8 cellular contexts compared by ENCODE assay signal in the genomic region with DNA sequence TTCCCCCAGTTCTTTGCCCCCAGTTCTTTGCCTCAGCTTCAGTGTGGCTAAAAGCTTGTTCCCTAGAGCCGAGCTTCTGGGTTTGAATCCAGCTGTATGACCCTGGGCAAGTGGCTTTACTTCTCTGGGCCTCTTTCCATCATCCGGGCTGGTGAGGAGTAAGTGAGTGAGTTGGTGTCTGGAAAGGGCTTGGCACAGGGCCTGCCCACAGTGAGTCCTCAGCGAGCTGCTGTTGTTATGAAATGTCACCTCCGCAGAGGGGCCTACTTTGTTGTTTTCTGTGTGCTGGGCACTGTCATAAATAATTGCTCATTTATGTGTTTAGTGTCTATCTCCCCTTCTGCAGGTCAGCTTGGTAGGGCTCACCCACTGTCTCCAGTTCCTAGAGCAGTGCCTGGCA. TPM values are rescaled to one million over a fixed set of nuclear protein-coding genes. Genes with fewer than 3 reads are reported as not detected.
DNase-seq lines count a peak whose midpoint lies in the region; ATAC-seq and TF ChIP-seq lines count a peak whose summit lies in the region.

No MANE protein-coding gene starts in this region.

- H2BK5ac ChIP-seq in neuronal stem cell (ENCODE audit: low read length): no peak overlapping the region

- DNase-seq in EL (peak; percentile 59), MV-4-11 (lab: John Stamatoyannopoulos, UW) (peak; percentile 34), cardiac fibroblast (ENCODE audit: low read depth in 2 of 2) (peak; percentile 61 to 69), neuronal stem cell (ENCODE audit: low spot score) (no peak), RKO (ENCODE audit: low spot score) (no peak)

- no peak overlapping the region for H2BK12ac ChIP-seq in neuronal stem cell (ENCODE audit: low read length)

- H2AFZ ChIP-seq in neuronal stem cell (ENCODE audit: low read length): no peak overlapping the region

- H3K9me3 ChIP-seq in neuronal stem cell (replicated peaks in 1 of 2; ENCODE audit: control insufficient read depth in 2 of 2, insufficient read depth in 1 of 2, low read depth in 1 of 2, low read length in 2 of 2): no peaks in the 10 kb centered on the region

- H3K36me3 ChIP-seq in neuronal stem cell (replicated peaks in 1 of 2; ENCODE audit: control insufficient read depth in 2 of 2, insufficient read depth in 2 of 2, low read length in 2 of 2): no peaks in the 10 kb centered on the region

- no peak for ATAC-seq in GM21447 (IDR thresholded peaks at IDR 0.05; ENCODE audit: unreplicated experiment)
- no peak for ATAC-seq in GM19467 (IDR thresholded peaks at IDR 0.05; ENCODE audit: unreplicated experiment)
- no peak for ATAC-seq in HG03025 (IDR thresholded peaks at IDR 0.05; ENCODE audit: low FRiP score, unreplicated experiment)

- H3K27ac ChIP-seq in neuronal stem cell (replicated peaks; ENCODE audit: low read length): no peak overlapping the region

- H4K91ac ChIP-seq in neuronal stem cell (ENCODE audit: low read depth, low read length, poor library complexity): no peak overlapping the region

- H4K8ac ChIP-seq in neuronal stem cell (ENCODE audit: low read depth, low read length): no peak overlapping the region

- H3K4me1 ChIP-seq in neuronal stem cell (ENCODE audit: control insufficient read depth in 2 of 2, insufficient read depth in 1 of 2, low read depth in 1 of 2, low read length in 2 of 2): peaks cover 22 to 35% of the 10 kb centered on the region in 2 donors

- no peak overlapping the region for H3K4me3 ChIP-seq in cardiac fibroblast (replicated peaks in 1 of 2; ENCODE audit: low read depth in 2 of 2, low read length in 2 of 2)
- H3K4me3 ChIP-seq in neuronal stem cell (ENCODE audit: low read length in 2 of 2): no peak overlapping the region

- no peak overlapping the region for H3K4ac ChIP-seq in neuronal stem cell (ENCODE audit: low read length)

- H3K14ac ChIP-seq in neuronal stem cell (ENCODE audit: low read length): no peak overlapping the region

- H2AK5ac ChIP-seq in neuronal stem cell (ENCODE audit: low read depth, low read length): no peak overlapping the region

- no CpG with 5 or more reads among the region's 4 CpGs for WGBS in neuronal stem cell (ENCODE audit: extremely low coverage in 2 of 2, insufficient read length in 2 of 2, insufficient replicate concordance in 1 of 2), 2 donors

- H3K23ac ChIP-seq in neuronal stem cell (ENCODE audit: low read depth, low read length, poor library complexity): no peak overlapping the region

- H3K79me1 ChIP-seq in neuronal stem cell (ENCODE audit: low read depth, low read length): peaks cover 2% of the 10 kb centered on the region

- no peak overlapping the region for H2BK15ac ChIP-seq in neuronal stem cell (ENCODE audit: low read length)

- no peaks in the 10 kb centered on the region for H3K27me3 ChIP-seq in neuronal stem cell (ENCODE audit: control insufficient read depth in 3 of 3, insufficient read depth in 3 of 3, low read depth in 1 of 3, low read length in 3 of 3)

- H3K4me2 ChIP-seq in neuronal stem cell (ENCODE audit: insufficient read depth, low read length, poor library complexity, severe bottlenecking): no peak overlapping the region

- no peak overlapping the region for H2BK120ac ChIP-seq in neuronal stem cell (ENCODE audit: low read depth, low read length)

- no peak overlapping the region for H3K9ac ChIP-seq in neuronal stem cell (ENCODE audit: low read depth, low read length, poor library complexity)

- peak overlapping the region; percentile 9 for H3K18ac ChIP-seq in neuronal stem cell (ENCODE audit: low read length)

- TF ChIP-seq CTCF in cardiac fibroblast (IDR thresholded peaks at IDR 0.05; ENCODE audit: low read depth, low read length): no peak

RNA-seq across cellular contexts. Expression of a gene that starts 31.7 kb away (rescaled TPM):
- 27.6 TPM for polyA plus RNA-seq in neuronal stem cell (2013, experiment 1 of 2)
- 30.3 TPM for polyA plus RNA-seq in neuronal stem cell (2013, experiment 2 of 2)

Comparison
In these comparisons a context has a peak if more than half of its experiments do, and no peak if none do; other contexts are left out.
1. DNase-seq: peak in EL (single experiment), MV-4-11 (single experiment) and cardiac fibroblast (2 of 2); none in neuronal stem cell (single experiment) and RKO (single experiment).